Comparison of ENCODE assay signal across 1 cellular context in genomic region chr1:31436596-31437432, GRCh38.
A peak's percentile ranks its signal among the peaks of the same experiment; 100 is the strongest.
TF ChIP-seq lines count a peak whose summit lies in the region.

No MANE protein-coding gene starts in this region.

TF ChIP-seq in HEK293, 187 proteins besides CTCF, POLR2A, EP300 and RAD21 (continued from another document):
- TF ChIP-seq ZBTB10 (tag by site-specific recombination; IDR thresholded peaks at IDR 0.05) = 0 out of 2 replicates have a peak, but pooled peaks have one; percentile 22
- no peak for TF ChIP-seq PRDM4 (tag by site-specific recombination; IDR thresholded peaks at IDR 0.05)
- no peak for TF ChIP-seq PRDM1 (tag by site-specific recombination; IDR thresholded peaks at IDR 0.05)
